Comparison of ENCODE assay signal across 14 cellular contexts in genomic region chr17:20797292-20797691, GRCh38.
DNase-seq lines count a peak whose midpoint lies in the region; ATAC-seq and TF ChIP-seq lines count a peak whose summit lies in the region.
"Had no signal": no experiment of that assay in that cellular context is flagged by ENCODE, and none has a peak within 500 bp of the region (broad histone marks: within the 10 kb centered on the region; RNA-seq: fewer than 3 reads in every experiment).

No MANE protein-coding gene starts in this region.

- H3K27me3 Mint-ChIP-seq in activated T-cell treated with anti-CD3 and anti-CD28 coated beads, Interleukin-2, amount 50 U/mL, for 24 hours = peaks cover 2% of the 10 kb centered on the region
- H3K27me3 Mint-ChIP-seq in activated CD8-positive, alpha-beta T cell treated with anti-CD3 and anti-CD28 coated beads, Interleukin-2, amount 10 ng/mL, durations not matched to agents 7 days and 5 days (ENCODE audit: low read depth) = peaks cover 4% of the 10 kb centered on the region
- H3K27me3 Mint-ChIP-seq in effector memory CD8-positive, alpha-beta T cell = peaks cover 0 to 7% of the 10 kb centered on the region in 2 donors
- no peaks in the 10 kb centered on the region for H3K27me3 Mint-ChIP-seq in stimulated activated naive CD8-positive, alpha-beta T cell treated with anti-CD3 and anti-CD28 coated beads, Interleukin-15, Interleukin-2, amounts not matched to agents 100 ng/mL and 50 ng/mL, for 24 hours

- H3K36me3 Mint-ChIP-seq in activated T-cell treated with anti-CD3 and anti-CD28 coated beads, Interleukin-2, amount 50 U/mL, for 24 hours (ENCODE audit: low read depth) = no peaks in the 10 kb centered on the region
- no peaks in the 10 kb centered on the region for H3K36me3 Mint-ChIP-seq in activated CD8-positive, alpha-beta T cell treated with anti-CD3 and anti-CD28 coated beads, Interleukin-2, amount 10 ng/mL, durations not matched to agents 7 days and 5 days (ENCODE audit: low read depth)
- H3K36me3 Mint-ChIP-seq in effector memory CD8-positive, alpha-beta T cell (ENCODE audit: insufficient read depth) = no peaks in the 10 kb centered on the region
- H3K36me3 Mint-ChIP-seq in stimulated activated naive CD8-positive, alpha-beta T cell treated with anti-CD3 and anti-CD28 coated beads, Interleukin-15, Interleukin-2, amounts not matched to agents 100 ng/mL and 50 ng/mL, for 24 hours (ENCODE audit: low read depth) = no peaks in the 10 kb centered on the region

- no peak overlapping the region for H3K4me3 Mint-ChIP-seq in activated T-cell treated with anti-CD3 and anti-CD28 coated beads, Interleukin-2, amount 50 U/mL, for 24 hours
- peak overlapping the region; percentile 56 for H3K4me3 Mint-ChIP-seq in activated CD8-positive, alpha-beta T cell treated with anti-CD3 and anti-CD28 coated beads, Interleukin-2, amount 10 ng/mL, durations not matched to agents 7 days and 5 days
- peak overlapping the region in 1 of 2 donors; percentile 56 for H3K4me3 Mint-ChIP-seq in effector memory CD8-positive, alpha-beta T cell
- no peak overlapping the region for H3K4me3 Mint-ChIP-seq in stimulated activated naive CD8-positive, alpha-beta T cell treated with anti-CD3 and anti-CD28 coated beads, Interleukin-15, Interleukin-2, amounts not matched to agents 100 ng/mL and 50 ng/mL, for 24 hours
- H3K4me3 Mint-ChIP-seq: GM23338 had no signal

- no peak for TF ChIP-seq POLR2A in prostate gland (IDR thresholded peaks at IDR 0.05)

- peak; percentile 90 for ATAC-seq in activated CD8-positive, alpha-beta T cell treated with anti-CD3 and anti-CD28 coated beads, Interleukin-2, amount 10 ng/mL, durations not matched to agents 7 days and 5 days
- ATAC-seq in effector memory CD8-positive, alpha-beta T cell (replicated peaks) = peak; percentile 62
- ATAC-seq in HG02885 (IDR thresholded peaks at IDR 0.05; ENCODE audit: poor library complexity, unreplicated experiment) = no peak
- no peak for ATAC-seq in HG03280 (IDR thresholded peaks at IDR 0.05; ENCODE audit: unreplicated experiment)
- ATAC-seq: GM23338, K562 had no signal

- DNase-seq in activated T-cell treated with anti-CD3 and anti-CD28 coated beads, Interleukin-2, amount 50 U/mL, for 24 hours = no peak
- DNase-seq in activated T-cell treated with anti-CD3 and anti-CD28 coated beads for 4 hours (no peak), prostate gland (ENCODE audit: low spot score) (no peak)
- peak; percentile 37 for DNase-seq in activated CD8-positive, alpha-beta T cell treated with anti-CD3 and anti-CD28 coated beads, Interleukin-2, amount 10 ng/mL, durations not matched to agents 7 days and 5 days
- no peak for DNase-seq in effector memory CD8-positive, alpha-beta T cell
- DNase-seq: GF-D8, NCI-H187, NCI-H69 had no signal

- no peaks in the 10 kb centered on the region for H3K36me3 ChIP-seq in prostate gland

- intact Hi-C loops in prostate gland (cut with DNase I) = no loop called here

- TF ChIP-seq CTCF in prostate gland (IDR thresholded peaks at IDR 0.05) = no peak

- no peaks in the 10 kb centered on the region for H3K9me3 Mint-ChIP-seq in activated T-cell treated with anti-CD3 and anti-CD28 coated beads, Interleukin-2, amount 50 U/mL, for 24 hours
- H3K9me3 Mint-ChIP-seq in activated CD8-positive, alpha-beta T cell treated with anti-CD3 and anti-CD28 coated beads, Interleukin-2, amount 10 ng/mL, durations not matched to agents 7 days and 5 days (ENCODE audit: insufficient read depth) = no peaks in the 10 kb centered on the region
- H3K9me3 Mint-ChIP-seq in effector memory CD8-positive, alpha-beta T cell = no peaks in the 10 kb centered on the region
- H3K9me3 Mint-ChIP-seq in stimulated activated naive CD8-positive, alpha-beta T cell treated with anti-CD3 and anti-CD28 coated beads, Interleukin-15, Interleukin-2, amounts not matched to agents 100 ng/mL and 50 ng/mL, for 24 hours = no peaks in the 10 kb centered on the region
- H3K9me3 Mint-ChIP-seq: GM23338 had no signal

- H3K9me3 ChIP-seq in prostate gland = no peaks in the 10 kb centered on the region

- POLR2A ChIA-PET in activated CD8-positive, alpha-beta T cell treated with anti-CD3 and anti-CD28 coated beads, Interleukin-2, amount 10 ng/mL, durations not matched to agents 7 days and 5 days (lab: Charles Lee) = no interaction called here

- no peak overlapping the region for H3K4me3 ChIP-seq in prostate gland
- H3K4me3 ChIP-seq: GM23338, K562 had no signal

- H3K4me1 ChIP-seq in prostate gland (replicated peaks) = no peaks in the 10 kb centered on the region

- no peak overlapping the region for H3K27ac ChIP-seq in prostate gland
- H3K27ac ChIP-seq: C4-2B had no signal

- no peaks in the 10 kb centered on the region for H3K27me3 ChIP-seq in prostate gland (replicated peaks; ENCODE audit: insufficient read depth)

- 84% methylated on average over 3 of the region's 3 CpGs for WGBS in prostate gland

- peak overlapping the region; percentile 71 for H3K27ac Mint-ChIP-seq in activated T-cell treated with anti-CD3 and anti-CD28 coated beads, Interleukin-2, amount 50 U/mL, for 24 hours
- H3K27ac Mint-ChIP-seq in activated CD8-positive, alpha-beta T cell treated with anti-CD3 and anti-CD28 coated beads, Interleukin-2, amount 10 ng/mL, durations not matched to agents 7 days and 5 days = peak overlapping the region; percentile 91
- H3K27ac Mint-ChIP-seq in effector memory CD8-positive, alpha-beta T cell = peak overlapping the region in 1 of 2 donors; percentile 63
- peak overlapping the region; percentile 4 for H3K27ac Mint-ChIP-seq in stimulated activated naive CD8-positive, alpha-beta T cell treated with anti-CD3 and anti-CD28 coated beads, Interleukin-15, Interleukin-2, amounts not matched to agents 100 ng/mL and 50 ng/mL, for 24 hours
- H3K27ac Mint-ChIP-seq: GM23338 had no signal

- H3K4me1 Mint-ChIP-seq in activated T-cell treated with anti-CD3 and anti-CD28 coated beads, Interleukin-2, amount 50 U/mL, for 24 hours (ENCODE audit: low read depth) = peaks cover 11% of the 10 kb centered on the region
- peaks cover 33% of the 10 kb centered on the region for H3K4me1 Mint-ChIP-seq in activated CD8-positive, alpha-beta T cell treated with anti-CD3 and anti-CD28 coated beads, Interleukin-2, amount 10 ng/mL, durations not matched to agents 7 days and 5 days (ENCODE audit: low read depth)
- H3K4me1 Mint-ChIP-seq in effector memory CD8-positive, alpha-beta T cell (ENCODE audit: low read depth in 2 of 2) = peaks cover 2 to 9% of the 10 kb centered on the region in 2 donors
- peaks cover 13% of the 10 kb centered on the region for H3K4me1 Mint-ChIP-seq in stimulated activated naive CD8-positive, alpha-beta T cell treated with anti-CD3 and anti-CD28 coated beads, Interleukin-15, Interleukin-2, amounts not matched to agents 100 ng/mL and 50 ng/mL, for 24 hours (ENCODE audit: low read depth)
- H3K4me1 Mint-ChIP-seq: GM23338 had no signal

- CTCF ChIA-PET in activated CD8-positive, alpha-beta T cell treated with anti-CD3 and anti-CD28 coated beads, Interleukin-2, amount 10 ng/mL, durations not matched to agents 7 days and 5 days (lab: Charles Lee) = no interaction called here

Comparison
In these comparisons a context has a peak if more than half of its experiments do, and no peak if none do; other contexts are left out.
1. ATAC-seq: peak in activated CD8-positive, alpha-beta T cell treated with anti-CD3 and anti-CD28 coated beads, Interleukin-2, amount 10 ng/mL, durations not matched to agents 7 days and 5 days (single experiment) and effector memory CD8-positive, alpha-beta T cell (single experiment); none in HG02885 (single experiment) and HG03280 (single experiment).